18 cellular contexts compared by ENCODE assay signal in the genomic region with DNA sequence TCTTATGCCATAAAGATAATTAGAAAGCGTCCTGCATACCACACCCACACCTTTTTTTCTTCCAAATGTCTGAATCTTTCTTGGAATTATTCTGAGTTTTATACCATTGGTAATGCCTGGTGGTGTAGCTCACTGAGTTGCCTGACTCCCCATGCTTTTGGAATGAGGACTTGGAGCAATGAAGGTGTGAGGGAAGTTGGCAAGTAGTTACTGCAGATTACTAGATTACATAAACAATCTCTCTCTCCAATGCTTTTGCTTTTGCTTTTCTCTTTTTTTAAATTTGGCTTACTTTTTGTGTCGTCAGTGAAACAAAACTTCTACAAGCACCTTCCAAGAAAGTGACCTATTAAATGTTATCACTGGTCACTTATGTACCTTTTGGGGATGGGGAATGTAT.
DNase-seq lines count a peak whose midpoint lies in the region; ATAC-seq, FAIRE-seq and TF ChIP-seq lines count a peak whose summit lies in the region.
"Had no signal": no experiment of that assay in that cellular context is flagged by ENCODE, and none has a peak within 500 bp of the region (broad histone marks: within the 10 kb centered on the region; RNA-seq: fewer than 3 reads in every experiment).

No MANE protein-coding gene starts in this region.

- H3K4me3 ChIP-seq in SK-N-MC (no peak overlapping the region), fibroblast of the aortic adventitia (ENCODE audit: low read depth, low read length) (no peak overlapping the region)
- H3K4me3 ChIP-seq: PC-9, SJSA1 had no signal

- DNase-seq in D721Med (ENCODE audit: insufficient read length, low spot score) (no peak), GM19239 (ENCODE audit: insufficient read length, low spot score) (no peak), SK-N-MC (ENCODE audit: low read depth, low spot score) (no peak), fibroblast of the aortic adventitia (ENCODE audit: low read depth) (peak; percentile 6), NCI-H446 (lab: John Stamatoyannopoulos, UW) (no peak), KG1 (lab: John Stamatoyannopoulos, UW) (no peak), amniotic stem cell (lab: John Stamatoyannopoulos, UW) (no peak)
- DNase-seq: ACHN, AML-193, Caco-2, KBM-7, NCI-H1092, NCI-H146, NCI-H748 treated with DMSO at 0.1 percent for 48 hours, PC-9, SW 1271 had no signal

- H3K9me3 ChIP-seq in SK-N-MC (ENCODE audit: low read depth, low read length) = no peaks in the 10 kb centered on the region
- H3K9me3 ChIP-seq: Caco-2, SJSA1 had no signal

- H3K27ac ChIP-seq in SK-N-MC = peak overlapping the region; percentile 7; the same call in 1 of the 2 replicates
- H3K27ac ChIP-seq: PC-9, SJSA1 had no signal

- no peak for TF ChIP-seq CTCF in D721Med (IDR thresholded peaks at IDR 0.05; ENCODE audit: insufficient read depth, missing control alignments)
- no peak for TF ChIP-seq CTCF in fibroblast of the aortic adventitia (IDR thresholded peaks at IDR 0.05; ENCODE audit: insufficient read depth, low read length)

- FAIRE-seq in D721Med (lab: Jason Lieb, UNC) = peak; percentile 44
- peak; percentile 64 for FAIRE-seq in GM19239 (lab: Jason Lieb, UNC)

- no peak overlapping the region for H3K9ac ChIP-seq in SK-N-MC (ENCODE audit: insufficient read length)

- H3K36me3 ChIP-seq in SK-N-MC (ENCODE audit: insufficient read depth, low read length) = no peaks in the 10 kb centered on the region
- H3K36me3 ChIP-seq: SJSA1 had no signal

- no peak for ATAC-seq in activated CD4-positive, CD25-positive, alpha-beta regulatory T cell treated with anti-CD3 and anti-CD28 coated beads, Interleukin-2, amount 50 U/mL, for 24 hours
